ENCODE assay signal across 7 cellular contexts in genomic region chr1:59026472-59026948, GRCh38.
DNase-seq lines count a peak whose midpoint lies in the region; ATAC-seq and FAIRE-seq lines count a peak whose summit lies in the region.

No MANE protein-coding gene starts in this region.

- H3K4me1 Mint-ChIP-seq in activated naive CD8-positive, alpha-beta T cell treated with anti-CD3 and anti-CD28 coated beads for 36 hours = peaks cover 12% of the 10 kb centered on the region
- peaks cover 23 to 33% of the 10 kb centered on the region in 2 donors for H3K4me1 Mint-ChIP-seq in stimulated activated naive B cell treated with anti-CD40 and anti-IgM and Interleukin-4, amounts not matched to agents 10 μg/mL and 1 μg/mL and 100 μg/mL, for 72 hours
- peaks cover 0 to 5% (median 4%) of the 10 kb centered on the region in 3 donors for H3K4me1 Mint-ChIP-seq in T-cell

- no peak overlapping the region for H3K4me3 Mint-ChIP-seq in activated naive CD8-positive, alpha-beta T cell treated with anti-CD3 and anti-CD28 coated beads for 36 hours
- peak overlapping the region; percentile 47 to 78 for H3K4me3 Mint-ChIP-seq in stimulated activated naive B cell treated with anti-CD40 and anti-IgM and Interleukin-4, amounts not matched to agents 10 μg/mL and 1 μg/mL and 100 μg/mL, for 72 hours
- no peak overlapping the region for H3K4me3 Mint-ChIP-seq in T-cell

- CTCF ChIA-PET in T-cell (lab: Charles Lee) = no interaction called here

- DNase-seq in GM19239 (ENCODE audit: insufficient read length, low spot score) = no peak
- no peak for DNase-seq in activated naive CD8-positive, alpha-beta T cell treated with anti-CD3 and anti-CD28 coated beads for 36 hours
- DNase-seq in stimulated activated naive B cell treated with anti-CD40 and anti-IgM and Interleukin-4, amounts not matched to agents 10 μg/mL and 1 μg/mL and 100 μg/mL, for 72 hours = no peak
- DNase-seq in T-cell = no peak
- DNase-seq in globus pallidus (ENCODE audit: low spot score) = no peak
- no peak for DNase-seq in LoVo (ENCODE audit: low spot score)

- POLR2A ChIA-PET in T-cell (lab: Charles Lee) = no interaction called here

- H3K27me3 Mint-ChIP-seq in activated naive CD8-positive, alpha-beta T cell treated with anti-CD3 and anti-CD28 coated beads for 36 hours = no peaks in the 10 kb centered on the region
- no peaks in the 10 kb centered on the region for H3K27me3 Mint-ChIP-seq in stimulated activated naive B cell treated with anti-CD40 and anti-IgM and Interleukin-4, amounts not matched to agents 10 μg/mL and 1 μg/mL and 100 μg/mL, for 72 hours
- H3K27me3 Mint-ChIP-seq in T-cell = no peaks in the 10 kb centered on the region

- H3K36me3 Mint-ChIP-seq in activated naive CD8-positive, alpha-beta T cell treated with anti-CD3 and anti-CD28 coated beads for 36 hours = no peaks in the 10 kb centered on the region
- peaks cover 9 to 21% of the 10 kb centered on the region in 2 donors for H3K36me3 Mint-ChIP-seq in stimulated activated naive B cell treated with anti-CD40 and anti-IgM and Interleukin-4, amounts not matched to agents 10 μg/mL and 1 μg/mL and 100 μg/mL, for 72 hours
- H3K36me3 Mint-ChIP-seq in T-cell = no peaks in the 10 kb centered on the region

- H3K9me3 Mint-ChIP-seq in activated naive CD8-positive, alpha-beta T cell treated with anti-CD3 and anti-CD28 coated beads for 36 hours = no peaks in the 10 kb centered on the region
- H3K9me3 Mint-ChIP-seq in stimulated activated naive B cell treated with anti-CD40 and anti-IgM and Interleukin-4, amounts not matched to agents 10 μg/mL and 1 μg/mL and 100 μg/mL, for 72 hours = peaks cover 0 to 2% of the 10 kb centered on the region in 2 donors
- H3K9me3 Mint-ChIP-seq in T-cell = no peaks in the 10 kb centered on the region

- ATAC-seq in HG03066 (IDR thresholded peaks at IDR 0.05; ENCODE audit: low read depth, unreplicated experiment) (peak; percentile 9), T-cell (replicated peaks in 1 of 4) (no peak)
- ATAC-seq in stimulated activated naive B cell treated with anti-CD40 and anti-IgM and Interleukin-4, amounts not matched to agents 10 μg/mL and 1 μg/mL and 100 μg/mL, for 72 hours (replicated peaks) = peak; percentile 49 to 50

- H3K27ac Mint-ChIP-seq in activated naive CD8-positive, alpha-beta T cell treated with anti-CD3 and anti-CD28 coated beads for 36 hours = peak overlapping the region; percentile 57
- H3K27ac Mint-ChIP-seq in stimulated activated naive B cell treated with anti-CD40 and anti-IgM and Interleukin-4, amounts not matched to agents 10 μg/mL and 1 μg/mL and 100 μg/mL, for 72 hours = no peak overlapping the region
- no peak overlapping the region for H3K27ac Mint-ChIP-seq in T-cell

- FAIRE-seq in GM19239 (lab: Jason Lieb, UNC) = peak; percentile 77

Comparison
In these comparisons a context has a peak if more than half of its experiments do, and no peak if none do; other contexts are left out.
1. ATAC-seq: peak in HG03066 (single experiment) and stimulated activated naive B cell treated with anti-CD40 and anti-IgM and Interleukin-4, amounts not matched to agents 10 μg/mL and 1 μg/mL and 100 μg/mL, for 72 hours (2 of 2); none in T-cell (0 of 4).
2. H3K4me3 Mint-ChIP-seq: peak in stimulated activated naive B cell treated with anti-CD40 and anti-IgM and Interleukin-4, amounts not matched to agents 10 μg/mL and 1 μg/mL and 100 μg/mL, for 72 hours (2 of 2); none in activated naive CD8-positive, alpha-beta T cell treated with anti-CD3 and anti-CD28 coated beads for 36 hours (single experiment) and T-cell (0 of 3).